In genomic region chr12:120736404-120737331, GRCh38 we compare ENCODE assay signal across 21 cellular contexts. TPM values are rescaled to one million over a fixed set of nuclear protein-coding genes. Genes with fewer than 3 reads are reported as not detected.
DNase-seq lines count a peak whose midpoint lies in the region; ATAC-seq and TF ChIP-seq lines count a peak whose summit lies in the region.
"Had no signal": no experiment of that assay in that cellular context is flagged by ENCODE, and none has a peak within 500 bp of the region (broad histone marks: within the 10 kb centered on the region; RNA-seq: fewer than 3 reads in every experiment).

No MANE protein-coding gene starts in this region.

- WGBS in mesenchymal stem cell, result 92% methylated on average over 38 of the region's 38 CpGs
- 92 to 94% (median 92%) methylated on average over 15 to 38 of the region's 38 CpGs for WGBS in spleen, 5 donors

- no peak for DNase-seq in NT2/D1 (ENCODE audit: low read depth, low spot score)
- no peak for DNase-seq in activated T-helper 1 cell treated with anti-CD3 and anti-CD28 coated beads, Interleukin-12 subunit alpha, Interleukin-12 subunit beta, Interleukin-2, Interleukin-4 antibody, amounts not matched to agents 30 ng/mL and 10 ng/mL and 1 ng/mL, durations not matched to agents 14 hours and 24 hours and 36 hours (ENCODE audit: low spot score)
- DNase-seq in mesenchymal stem cell, result no peak
- peak; percentile 62 for DNase-seq in spleen
- DNase-seq in SHP77 (lab: John Stamatoyannopoulos, UW), result no peak
- DNase-seq in amniotic stem cell (lab: John Stamatoyannopoulos, UW), result no peak
- DNase-seq: ACHN; C1 segment of cervical spinal cord; CD8-positive, alpha-beta memory T cell; DMS53; H9; MM.1S; NCI-H1092; NCI-H1436 treated with DMSO at 0.1 percent for 48 hours; NCI-H2029; NCI-H2171 treated with DMSO at 0.1 percent for 48 hours; NCI-H446; NCI-H526 treated with DMSO at 0.1 percent for 48 hours; NK-92 treated with Interleukin-12 subunit alpha and Interleukin-12 subunit beta, amount 100 ng/mL, for 24 hours had no signal

- peak overlapping the region; percentile 6 for H3K27ac Mint-ChIP-seq in activated T-helper 1 cell treated with anti-CD3 and anti-CD28 coated beads, Interleukin-12 subunit alpha, Interleukin-12 subunit beta, Interleukin-2, Interleukin-4 antibody, amounts not matched to agents 30 ng/mL and 10 ng/mL and 1 ng/mL, durations not matched to agents 14 hours and 24 hours and 36 hours
- H3K27ac Mint-ChIP-seq: CD8-positive, alpha-beta memory T cell had no signal

- H3K36me3 ChIP-seq in NT2/D1 (ENCODE audit: insufficient read depth, insufficient read length, low read length) (peaks cover 7% of the 10 kb centered on the region), mesenchymal stem cell (ENCODE audit: control insufficient read depth in 1 of 2, insufficient read depth in 2 of 2, low read depth in 1 of 2, low read length in 2 of 2) (peaks cover 0 to 26% of the 10 kb centered on the region in 2 experiments), spleen (peaks cover 0 to 69% (median 14%) of the 10 kb centered on the region in 6 donors)

- H2AK5ac ChIP-seq in mesenchymal stem cell (ENCODE audit: low read length, severe bottlenecking), result no peak overlapping the region

- H3K79me1 ChIP-seq in mesenchymal stem cell (replicated peaks; ENCODE audit: low read length, poor library complexity, severe bottlenecking), result no peaks in the 10 kb centered on the region

- no peak overlapping the region for H3K4me2 ChIP-seq in mesenchymal stem cell (ENCODE audit: low read length, poor library complexity, severe bottlenecking)

- no peak overlapping the region for H2BK12ac ChIP-seq in mesenchymal stem cell (ENCODE audit: low read length in 2 of 2)

- H4K91ac ChIP-seq in mesenchymal stem cell (ENCODE audit: low read length), result peak overlapping the region; percentile 78

- H3K4me3 ChIP-seq in NT2/D1 (ENCODE audit: insufficient read length, low read depth), result no peak overlapping the region
- H3K4me3 ChIP-seq in mesenchymal stem cell (ENCODE audit: insufficient read depth in 1 of 2, low read depth in 1 of 2, low read length in 2 of 2), result no peak overlapping the region
- H3K4me3 ChIP-seq in spleen, result no peak overlapping the region

- H3K23ac ChIP-seq in mesenchymal stem cell (ENCODE audit: low read length in 2 of 2), result no peak overlapping the region

- H2AFZ ChIP-seq in mesenchymal stem cell (ENCODE audit: low read depth, low read length), result no peak overlapping the region

- H2BK120ac ChIP-seq in mesenchymal stem cell (ENCODE audit: low read depth, low read length), result no peak overlapping the region

- H3K9me3 Mint-ChIP-seq in activated T-helper 1 cell treated with anti-CD3 and anti-CD28 coated beads, Interleukin-12 subunit alpha, Interleukin-12 subunit beta, Interleukin-2, Interleukin-4 antibody, amounts not matched to agents 30 ng/mL and 10 ng/mL and 1 ng/mL, durations not matched to agents 14 hours and 24 hours and 36 hours, result no peaks in the 10 kb centered on the region
- H3K9me3 Mint-ChIP-seq: CD8-positive, alpha-beta memory T cell had no signal

- no peaks in the 10 kb centered on the region for H3K27me3 Mint-ChIP-seq in activated T-helper 1 cell treated with anti-CD3 and anti-CD28 coated beads, Interleukin-12 subunit alpha, Interleukin-12 subunit beta, Interleukin-2, Interleukin-4 antibody, amounts not matched to agents 30 ng/mL and 10 ng/mL and 1 ng/mL, durations not matched to agents 14 hours and 24 hours and 36 hours (ENCODE audit: insufficient read depth)
- H3K27me3 Mint-ChIP-seq: CD8-positive, alpha-beta memory T cell had no signal

- no peak overlapping the region for H2BK15ac ChIP-seq in mesenchymal stem cell (ENCODE audit: low read depth, poor library complexity, severe bottlenecking)

- no peak overlapping the region for H3K27ac ChIP-seq in mesenchymal stem cell (ENCODE audit: low read length, poor library complexity, severe bottlenecking)
- H3K27ac ChIP-seq in spleen, result no peak overlapping the region

- H3K36me3 Mint-ChIP-seq in activated T-helper 1 cell treated with anti-CD3 and anti-CD28 coated beads, Interleukin-12 subunit alpha, Interleukin-12 subunit beta, Interleukin-2, Interleukin-4 antibody, amounts not matched to agents 30 ng/mL and 10 ng/mL and 1 ng/mL, durations not matched to agents 14 hours and 24 hours and 36 hours (ENCODE audit: low read depth), result peaks cover 5% of the 10 kb centered on the region

- no peak overlapping the region for H4K8ac ChIP-seq in mesenchymal stem cell (ENCODE audit: low read length)

- H3K4ac ChIP-seq in mesenchymal stem cell (ENCODE audit: low read depth in 1 of 2, low read length in 2 of 2), result peak overlapping the region in 1 of 2 experiments; percentile 5

- TF ChIP-seq CTCF in spleen (IDR thresholded peaks at IDR 0.05 in 8 of 11, conservative IDR thresholded peaks at IDR 0.05 in 3 of 11), result no peak

- peaks cover 4% of the 10 kb centered on the region for H3K4me1 ChIP-seq in NT2/D1 (ENCODE audit: insufficient read depth, insufficient read length)
- H3K4me1 ChIP-seq in mesenchymal stem cell (ENCODE audit: control insufficient read depth, insufficient read depth, low read depth, low read length), result no peaks in the 10 kb centered on the region
- H3K4me1 ChIP-seq in spleen, result peaks cover 0 to 26% (median 7%) of the 10 kb centered on the region in 6 donors

- ATAC-seq in GM18502 (IDR thresholded peaks at IDR 0.05; ENCODE audit: poor library complexity, unreplicated experiment), result no peak
- ATAC-seq: Right ventricle myocardium inferior had no signal

- intact Hi-C loops in activated T-helper 1 cell treated with anti-CD3 and anti-CD28 coated beads, Interleukin-12 subunit alpha, Interleukin-12 subunit beta, Interleukin-2, Interleukin-4 antibody, amounts not matched to agents 30 ng/mL and 10 ng/mL and 1 ng/mL, durations not matched to agents 14 hours and 24 hours and 36 hours (cut with micrococcal nuclease), result no loop called here
- intact Hi-C loops in spleen (cut with DNase I; ENCODE audit: low total_unique reads), result no loop called here

- H3K27me3 ChIP-seq in NT2/D1 (ENCODE audit: insufficient read depth, insufficient read length) (no peaks in the 10 kb centered on the region), mesenchymal stem cell (ENCODE audit: control insufficient read depth in 1 of 2, insufficient read depth in 1 of 2, low read length in 2 of 2) (no peaks in the 10 kb centered on the region), spleen (replicated peaks in 1 of 7) (no peaks in the 10 kb centered on the region)

- H3K9ac ChIP-seq in NT2/D1 (ENCODE audit: insufficient read length, low read depth) (peak overlapping the region; percentile 0), mesenchymal stem cell (ENCODE audit: low read length) (no peak overlapping the region)

- no peak overlapping the region for H2BK5ac ChIP-seq in mesenchymal stem cell (ENCODE audit: low read depth, low read length, poor library complexity, severe bottlenecking)

- no peak for TF ChIP-seq POLR2A in spleen (IDR thresholded peaks at IDR 0.05)

- no peak overlapping the region for H3K18ac ChIP-seq in mesenchymal stem cell (ENCODE audit: low read depth in 1 of 2, low read length in 2 of 2)

- H3K14ac ChIP-seq in mesenchymal stem cell (ENCODE audit: low read length in 2 of 2), result no peak overlapping the region

- H3K4me3 Mint-ChIP-seq in activated T-helper 1 cell treated with anti-CD3 and anti-CD28 coated beads, Interleukin-12 subunit alpha, Interleukin-12 subunit beta, Interleukin-2, Interleukin-4 antibody, amounts not matched to agents 30 ng/mL and 10 ng/mL and 1 ng/mL, durations not matched to agents 14 hours and 24 hours and 36 hours, result no peak overlapping the region
- H3K4me3 Mint-ChIP-seq: CD8-positive, alpha-beta memory T cell; H9 had no signal

- H3K4me1 Mint-ChIP-seq in activated T-helper 1 cell treated with anti-CD3 and anti-CD28 coated beads, Interleukin-12 subunit alpha, Interleukin-12 subunit beta, Interleukin-2, Interleukin-4 antibody, amounts not matched to agents 30 ng/mL and 10 ng/mL and 1 ng/mL, durations not matched to agents 14 hours and 24 hours and 36 hours (ENCODE audit: low read depth), result no peaks in the 10 kb centered on the region
- H3K4me1 Mint-ChIP-seq: H9 had no signal

- peaks cover 5% of the 10 kb centered on the region; the same call in 1 of the 2 replicates for H3K9me3 ChIP-seq in NT2/D1 (ENCODE audit: insufficient read depth, low read length)
- no peaks in the 10 kb centered on the region for H3K9me3 ChIP-seq in mesenchymal stem cell (ENCODE audit: control insufficient read depth, low read length)
- no peaks in the 10 kb centered on the region for H3K9me3 ChIP-seq in spleen

RNA-seq across cellular contexts. Expression of gene ACADS, which starts 11.0 kb away (rescaled TPM):
- 10.8 and 11.1 TPM in 2 replicates for total RNA-seq in activated T-helper 1 cell treated with anti-CD3 and anti-CD28 coated beads, Interleukin-12 subunit alpha, Interleukin-12 subunit beta, Interleukin-2, Interleukin-4 antibody, amounts not matched to agents 30 ng/mL and 10 ng/mL and 1 ng/mL, durations not matched to agents 14 hours and 24 hours and 36 hours
- polyA plus RNA-seq in mesenchymal stem cell (2013, experiment 1 of 2), result 3.6 TPM
- 3.7 TPM for polyA plus RNA-seq in mesenchymal stem cell (2013, experiment 2 of 2)
- total RNA-seq in spleen, result 10 to 100 TPM; 21.4 to 55.1 (median 35.1) TPM
- polyA plus RNA-seq in spleen, result 10 to 100 TPM; 21.2 to 66.4 (median 40.1) TPM

RNA-seq across cellular contexts. Expression of gene UNC119B, which starts 26.4 kb away (rescaled TPM):
- 24.2 and 24.6 TPM in 2 replicates for total RNA-seq in activated T-helper 1 cell treated with anti-CD3 and anti-CD28 coated beads, Interleukin-12 subunit alpha, Interleukin-12 subunit beta, Interleukin-2, Interleukin-4 antibody, amounts not matched to agents 30 ng/mL and 10 ng/mL and 1 ng/mL, durations not matched to agents 14 hours and 24 hours and 36 hours
- polyA plus RNA-seq in mesenchymal stem cell (2013, experiment 1 of 2), result 14.0 TPM
- 13.8 TPM for polyA plus RNA-seq in mesenchymal stem cell (2013, experiment 2 of 2)
- 10 to 100 TPM; 13.0 to 32.2 (median 29.8) TPM for total RNA-seq in spleen
- 10 to 100 TPM in 1 of 3 donors, 1 to 10 TPM in 2; 5.5 to 17.3 (median 8.1) TPM for polyA plus RNA-seq in spleen

RNA-seq across cellular contexts. Expression of gene MLEC, which starts 49.7 kb away (rescaled TPM):
- total RNA-seq in activated T-helper 1 cell treated with anti-CD3 and anti-CD28 coated beads, Interleukin-12 subunit alpha, Interleukin-12 subunit beta, Interleukin-2, Interleukin-4 antibody, amounts not matched to agents 30 ng/mL and 10 ng/mL and 1 ng/mL, durations not matched to agents 14 hours and 24 hours and 36 hours, result 139 and 150 TPM in 2 replicates
- 87.1 TPM for polyA plus RNA-seq in mesenchymal stem cell (2013, experiment 1 of 2)
- 87.6 TPM for polyA plus RNA-seq in mesenchymal stem cell (2013, experiment 2 of 2)
- 100 to 1,000 TPM in 1 of 7 donors, 10 to 100 TPM in 6; 60.1 to 117 (median 78.5) TPM for total RNA-seq in spleen
- 10 to 100 TPM in 2 of 3 donors, 1 to 10 TPM in 1; 7.7 to 22.6 (median 10.9) TPM for polyA plus RNA-seq in spleen
